In the genomic region with DNA sequence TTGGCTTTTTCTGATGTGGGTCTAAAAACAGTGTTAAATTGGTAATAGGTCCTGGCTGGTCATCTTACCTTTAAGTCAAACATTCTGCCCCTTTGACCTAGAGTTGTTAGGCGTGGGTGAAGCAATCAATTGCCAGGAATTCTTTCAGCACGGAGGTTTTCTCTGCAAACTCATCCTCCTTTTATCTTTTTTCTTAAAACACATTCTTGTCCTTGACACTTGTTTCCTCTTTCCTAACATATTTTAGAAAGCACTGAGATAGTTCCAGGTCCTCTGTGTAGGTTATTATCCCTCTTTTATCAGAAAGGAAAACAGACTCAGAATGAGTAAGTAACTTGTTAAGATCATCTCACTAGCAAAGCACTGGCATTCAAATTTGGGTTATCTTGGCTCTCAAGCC, we compare ENCODE assay signal across 18 cellular contexts. TPM values are rescaled to one million over a fixed set of nuclear protein-coding genes. Genes with fewer than 3 reads are reported as not detected.
"Had no signal": no experiment of that assay in that cellular context is flagged by ENCODE, and none has a peak within 500 bp of the region (broad histone marks: within the 10 kb centered on the region; RNA-seq: fewer than 3 reads in every experiment).

No MANE protein-coding gene starts in this region.

- H3K9me3 Mint-ChIP-seq: activated naive CD4-positive, alpha-beta T cell treated with anti-CD3 and anti-CD28 coated beads, Interleukin-2, amount 50 U/mL, for 24 hours; immature natural killer cell; natural killer cell treated with Interleukin-12 subunit alpha and Interleukin-12 subunit beta and Interleukin-15 and Interleukin-18, amount 100 ng/mL, for 72 hours had no signal

- H3K27me3 ChIP-seq: cardiac muscle cell, tibial nerve, uterus had no signal

- ATAC-seq: activated CD4-positive, CD25-positive, alpha-beta regulatory T cell treated with anti-CD3 and anti-CD28 coated beads, Interleukin-2, amount 50 U/mL, for 24 hours; activated T-cell treated with anti-CD3 and anti-CD28 coated beads, Interleukin-2, amount 50 U/mL, for 72 hours; natural killer cell treated with Interleukin-12 subunit alpha and Interleukin-12 subunit beta and Interleukin-15 and Interleukin-18, amount 100 ng/mL, for 72 hours had no signal

- H3K4me3 ChIP-seq: cardiac muscle cell, tibial nerve, uterus had no signal

- H3K4me3 Mint-ChIP-seq: activated naive CD4-positive, alpha-beta T cell treated with anti-CD3 and anti-CD28 coated beads, Interleukin-2, amount 50 U/mL, for 24 hours; activated T-cell treated with anti-CD3 and anti-CD28 coated beads, Interleukin-2, amount 50 U/mL, for 72 hours; endodermal cell; immature natural killer cell; natural killer cell treated with Interleukin-12 subunit alpha and Interleukin-12 subunit beta and Interleukin-15 and Interleukin-18, amount 100 ng/mL, for 72 hours; stimulated activated naive CD8-positive, alpha-beta T cell treated with anti-CD3 and anti-CD28 coated beads, Interleukin-15, Interleukin-2, amounts not matched to agents 100 ng/mL and 50 ng/mL, for 24 hours had no signal

- H3K9me3 ChIP-seq: tibial nerve, uterus had no signal

- H3K27ac ChIP-seq: cardiac muscle cell, epithelial cell of prostate, uterus had no signal

- H3K27me3 Mint-ChIP-seq: activated naive CD4-positive, alpha-beta T cell treated with anti-CD3 and anti-CD28 coated beads, Interleukin-2, amount 50 U/mL, for 24 hours; natural killer cell treated with Interleukin-12 subunit alpha and Interleukin-12 subunit beta and Interleukin-15 and Interleukin-18, amount 100 ng/mL, for 72 hours; stimulated activated naive CD8-positive, alpha-beta T cell treated with anti-CD3 and anti-CD28 coated beads, Interleukin-15, Interleukin-2, amounts not matched to agents 100 ng/mL and 50 ng/mL, for 24 hours had no signal

- DNase-seq: activated CD8-positive, alpha-beta memory T cell treated with anti-CD3 and anti-CD28 coated beads for 24 hours; activated gamma-delta T cell; activated T-cell treated with anti-CD3 and anti-CD28 coated beads, Interleukin-2, amount 50 U/mL, for 72 hours; endodermal cell; immature natural killer cell; mesendoderm; stimulated activated CD4-positive, alpha-beta T cell treated with anti-CD3 and anti-CD28 coated beads, Interleukin-12 subunit alpha, Interleukin-12 subunit beta, amount 100 ng/mL, for 4 hours; stimulated activated CD4-positive, alpha-beta T cell treated with anti-CD3 and anti-CD28 coated beads, Interleukin-1b, Interleukin-23, amount 100 ng/mL, for 48 hours; T-helper 1 cell; T-helper 9 cell; uterus had no signal

- H3K4me1 ChIP-seq: tibial nerve, uterus had no signal

- H3K27ac Mint-ChIP-seq: activated naive CD4-positive, alpha-beta T cell treated with anti-CD3 and anti-CD28 coated beads, Interleukin-2, amount 50 U/mL, for 24 hours; activated T-cell treated with anti-CD3 and anti-CD28 coated beads, Interleukin-2, amount 50 U/mL, for 72 hours; endodermal cell; natural killer cell treated with Interleukin-12 subunit alpha and Interleukin-12 subunit beta and Interleukin-15 and Interleukin-18, amount 100 ng/mL, for 72 hours had no signal

- H3K36me3 ChIP-seq: cardiac muscle cell, uterus had no signal

RNA-seq across cellular contexts. Expression of gene AP1S3, which starts 18.6 kb away (rescaled TPM):
- total RNA-seq: cardiac muscle cell had no signal
